In the genomic region with DNA sequence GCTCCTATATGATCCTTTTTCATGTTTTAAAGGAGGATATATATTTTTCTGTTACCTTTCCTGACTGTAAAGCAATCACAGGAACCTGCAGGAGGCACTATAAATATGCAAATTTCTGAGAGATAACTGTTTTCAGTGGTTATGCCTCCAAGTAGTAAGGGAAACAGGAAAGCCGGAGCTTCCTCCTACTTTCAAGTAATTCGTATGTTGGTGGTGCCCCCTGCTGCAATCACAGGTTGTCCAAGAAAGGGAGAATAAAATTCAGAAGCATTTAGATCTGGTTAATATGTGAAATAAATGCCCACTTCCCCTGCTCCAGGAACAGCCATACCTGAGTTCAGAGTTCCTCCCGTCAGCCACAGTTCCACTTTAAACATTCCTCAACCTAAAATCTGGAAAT, we compare ENCODE assay signal across 8 cellular contexts. TPM values are rescaled to one million over a fixed set of nuclear protein-coding genes. Genes with fewer than 3 reads are reported as not detected.
DNase-seq lines count a peak whose midpoint lies in the region; ATAC-seq and TF ChIP-seq lines count a peak whose summit lies in the region.

No MANE protein-coding gene starts in this region.

- peaks cover 11% of the 10 kb centered on the region for H3K4me1 ChIP-seq in left ventricle myocardium inferior

- H3K4me1 Mint-ChIP-seq in chondrocyte (ENCODE audit: low read depth): no peaks in the 10 kb centered on the region

- peaks cover 98% of the 10 kb centered on the region for H3K27me3 ChIP-seq in left ventricle myocardium inferior (ENCODE audit: low read depth)

- H3K27me3 Mint-ChIP-seq in chondrocyte (ENCODE audit: low read depth): peaks cover 45% of the 10 kb centered on the region

- no peak for ATAC-seq in Right ventricle myocardium superior (ENCODE audit: poor library complexity)
- no peak for ATAC-seq in GM19452 (IDR thresholded peaks at IDR 0.05; ENCODE audit: unreplicated experiment)

- no peaks in the 10 kb centered on the region for H3K36me3 Mint-ChIP-seq in chondrocyte (ENCODE audit: low read depth)

- H3K4me3 Mint-ChIP-seq in chondrocyte (ENCODE audit: unreplicated experiment): no peak overlapping the region

- H3K36me3 ChIP-seq in left ventricle myocardium inferior: no peaks in the 10 kb centered on the region

- DNase-seq in left ventricle myocardium inferior (no peak), Right ventricle myocardium superior (no peak), NCI-H2227 (lab: John Stamatoyannopoulos, UW; ENCODE audit: unreplicated experiment) (peak; percentile 49), chondrocyte (ENCODE audit: low spot score) (no peak), OCI-M2 (lab: John Stamatoyannopoulos, UW; ENCODE audit: unreplicated experiment) (no peak), ecto neural progenitor cell (ENCODE audit: low spot score) (no peak), EL (no peak)

- TF ChIP-seq CTCF in left ventricle myocardium inferior (IDR thresholded peaks at IDR 0.05; ENCODE audit: borderline replicate concordance) (peak; percentile 45), chondrocyte (IDR thresholded peaks at IDR 0.05) (peak; percentile 76)

- H3K4me3 ChIP-seq in left ventricle myocardium inferior: no peak overlapping the region

- intact Hi-C loops in left ventricle myocardium inferior (cut with micrococcal nuclease): no loop called here
- intact Hi-C loops in Right ventricle myocardium superior (cut with DNase I): loop anchor here (10.0 kb wide), 1 partner anchor 1271 kb away; no protein-coding TSS in a partner anchor

- H3K27ac Mint-ChIP-seq in chondrocyte (ENCODE audit: unreplicated experiment): no peak overlapping the region

- H3K9me3 ChIP-seq in left ventricle myocardium inferior (replicated peaks): no peaks in the 10 kb centered on the region

- no peak overlapping the region for H3K27ac ChIP-seq in left ventricle myocardium inferior (replicated peaks)

- H3K9me3 Mint-ChIP-seq in chondrocyte (ENCODE audit: low read depth): no peaks in the 10 kb centered on the region

RNA-seq across cellular contexts. Expression of a gene that starts 12.0 kb away (rescaled TPM):
- total RNA-seq in left ventricle myocardium inferior (27.1 TPM), Right ventricle myocardium superior (31.6 TPM), chondrocyte (11.1 to 15.4 TPM (median 13.4 TPM) in 3 replicates)
